In the genomic region with DNA sequence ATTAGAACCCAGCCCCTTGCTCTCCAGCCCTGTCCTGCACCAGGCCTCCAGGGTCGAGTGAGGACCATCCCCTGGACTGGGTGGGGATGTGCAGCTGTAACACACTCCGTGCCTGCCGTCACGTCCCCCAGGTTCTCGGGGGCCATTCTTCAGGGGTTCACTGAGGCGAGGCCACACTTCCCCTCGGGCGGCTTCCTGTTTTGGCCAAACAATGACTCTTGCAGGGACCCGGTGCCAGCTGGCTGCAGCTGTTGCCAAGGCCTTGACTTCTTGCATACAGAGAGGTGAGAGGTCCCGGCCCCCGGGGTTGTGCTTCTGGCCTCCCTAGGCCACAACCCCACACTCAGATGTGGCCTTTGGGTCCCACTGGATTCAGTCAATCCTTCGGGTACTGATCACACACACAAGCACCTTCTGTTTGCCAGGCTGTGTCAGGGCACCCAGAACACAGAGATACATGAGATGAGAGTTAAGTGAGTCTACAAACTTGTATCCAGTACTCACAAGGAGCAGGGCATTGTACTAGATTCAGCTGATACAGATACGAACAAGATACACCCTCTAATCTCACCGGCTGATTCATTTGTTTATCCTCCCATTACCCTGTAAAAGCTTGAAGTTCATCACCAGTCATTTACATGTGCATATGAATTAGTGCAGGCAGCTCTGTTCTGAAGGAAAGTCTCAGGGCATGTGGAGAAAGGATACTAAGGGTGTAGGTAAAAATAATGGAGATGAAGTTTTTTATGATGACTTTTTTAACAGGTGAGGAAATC, we compare ENCODE assay signal across 8 cellular contexts. TPM values are rescaled to one million over a fixed set of nuclear protein-coding genes. Genes with fewer than 3 reads are reported as not detected.
DNase-seq lines count a peak whose midpoint lies in the region; ATAC-seq, FAIRE-seq and TF ChIP-seq lines count a peak whose summit lies in the region.

No MANE protein-coding gene starts in this region.

- no peak overlapping the region for H3K4me3 ChIP-seq in WERI-Rb-1 (ENCODE audit: low read depth, low read length)

- no peaks in the 10 kb centered on the region for H3K27me3 ChIP-seq in WERI-Rb-1 (ENCODE audit: insufficient read depth, low read depth, severe bottlenecking)

- no peak for TF ChIP-seq POLR2A in GM12891 (IDR thresholded peaks at IDR 0.05; ENCODE audit: low read depth, low read length)

- no peaks in the 10 kb centered on the region for H3K36me3 ChIP-seq in WERI-Rb-1

- intact Hi-C loops in left cardiac atrium (cut with DNase I): no loop called here

- FAIRE-seq in GM12891 (lab: Jason Lieb, UNC): peak; percentile 78

- no peak overlapping the region for H3K27ac ChIP-seq in WERI-Rb-1

- no peaks in the 10 kb centered on the region for H3K9me3 ChIP-seq in WERI-Rb-1 (ENCODE audit: severe bottlenecking)

- DNase-seq in GM12891 (ENCODE audit: insufficient read length, low spot score) (no peak), left cardiac atrium (peak; percentile 85), NCI-H2107 treated with DMSO at 0.1 percent for 48 hours (lab: John Stamatoyannopoulos, UW; ENCODE audit: unreplicated experiment) (no peak), medulla oblongata (ENCODE audit: extremely low spot score) (no peak), COLO829 (ENCODE audit: low spot score) (no peak), WERI-Rb-1 (no peak)

- peak; percentile 89 for ATAC-seq in GM21390 (IDR thresholded peaks at IDR 0.05; ENCODE audit: unreplicated experiment)
- peak; percentile 81 for ATAC-seq in HG03558 (IDR thresholded peaks at IDR 0.05; ENCODE audit: extremely low read depth, unreplicated experiment)
- peak; percentile 79 to 80 for ATAC-seq in left cardiac atrium

- no peak for TF ChIP-seq CTCF in WERI-Rb-1 (IDR thresholded peaks at IDR 0.05; ENCODE audit: low read depth, low read length)

TF ChIP-seq in GM12891, 5 proteins besides CTCF, POLR2A, EP300 and RAD21:
- TF ChIP-seq SPI1 (IDR thresholded peaks at IDR 0.05; ENCODE audit: low read depth, low read length) (peak; percentile 81), POLR2AphosphoS5 (IDR thresholded peaks at IDR 0.05; ENCODE audit: low read depth, low read length) (no peak)

RNA-seq across cellular contexts. Expression of gene LRRC32, which starts 32.9 kb away (rescaled TPM):
- 2.0 TPM for polyA plus RNA-seq in GM12891 (2012; ENCODE audit: low read depth, missing spikeins)
- total RNA-seq in left cardiac atrium: 10 to 100 TPM; 43.8 to 88.2 TPM
